Comparison of ENCODE assay signal across 17 cellular contexts in genomic region chr2:67694464-67694863, GRCh38.
DNase-seq lines count a peak whose midpoint lies in the region; ATAC-seq, FAIRE-seq and TF ChIP-seq lines count a peak whose summit lies in the region.
"Had no signal": no experiment of that assay in that cellular context is flagged by ENCODE, and none has a peak within 500 bp of the region (broad histone marks: within the 10 kb centered on the region; RNA-seq: fewer than 3 reads in every experiment).

No MANE protein-coding gene starts in this region.

- H3K4me3 ChIP-seq in A549 (no peak overlapping the region), H7 (ENCODE audit: insufficient read depth, low read depth, low read length) (peak overlapping the region; percentile 0; the same call in 1 of the 2 replicates), H1 (ENCODE audit: extremely low read depth in 1 of 4, insufficient read depth in 2 of 4, low read depth in 3 of 4, low read length in 4 of 4) (no peak overlapping the region), mesendoderm (ENCODE audit: low read length) (no peak overlapping the region)
- H3K4me3 ChIP-seq: dorsolateral prefrontal cortex, hepatocyte, right atrium auricular region had no signal

- H4K20me1 ChIP-seq in H1 (replicated peaks in 1 of 2; ENCODE audit: control insufficient read depth in 1 of 2, insufficient read depth in 2 of 2, low read length in 2 of 2): no peaks in the 10 kb centered on the region

- H2BK20ac ChIP-seq in H1 (ENCODE audit: low read length): 0 out of 2 replicates have a peak overlapping the region, but pooled peaks have one; percentile 56

- POLR2A ChIA-PET in A549 (lab: Yijun Ruan, JAX) (no interaction called here), H1 (lab: Charles Lee; ENCODE audit: partially characterized antibody) (interaction anchor here (0.7 kb wide), 2 partner anchors 255 to 297 kb away, joined by 3 read pairs; partner anchors contain the start of gene ETAA1)

- TF ChIP-seq RAD21 in A549 (conservative IDR thresholded peaks at IDR 0.05 in 1 of 2, IDR thresholded peaks at IDR 0.05 in 1 of 2) (no peak), H1 (IDR thresholded peaks at IDR 0.05 in 1 of 2, conservative IDR thresholded peaks at IDR 0.05 in 1 of 2; ENCODE audit: low read depth in 2 of 2, low read length in 2 of 2) (no peak)

- H3K4me1 ChIP-seq in A549: no peaks in the 10 kb centered on the region
- H3K4me1 ChIP-seq in H1 (replicated peaks in 1 of 4; ENCODE audit: control insufficient read depth in 3 of 4, insufficient read depth in 4 of 4, low read length in 3 of 4): peaks cover 0 to 8% (median 5%) of the 10 kb centered on the region in 4 experiments; a peak in 6 of 7 replicates
- H3K4me1 ChIP-seq in mesendoderm (ENCODE audit: control insufficient read depth, low read depth, low read length): no peaks in the 10 kb centered on the region
- H3K4me1 ChIP-seq: right atrium auricular region had no signal

- TF ChIP-seq POLR2A in A549 (IDR thresholded peaks at IDR 0.05; ENCODE audit: low read length) (no peak), H1 (IDR thresholded peaks at IDR 0.05; ENCODE audit: control extremely low read depth in 1 of 2, low read depth in 2 of 2, low read length in 2 of 2) (no peak)

- CTCF ChIA-PET in A549 (lab: Yijun Ruan, JAX): no interaction called here
- CTCF ChIA-PET in H1 (lab: Charles Lee; ENCODE audit: partially characterized antibody): interaction anchor here (0.5 to 1.6 kb wide), 2 partner anchors 13 to 39 kb away, joined by 3 to 4 read pairs; no protein-coding TSS in a partner anchor

- H4K8ac ChIP-seq in H1 (ENCODE audit: extremely low read depth, insufficient read depth, low read length): peak overlapping the region; percentile 35; the same call in 1 of the 2 replicates
- no peak overlapping the region for H4K8ac ChIP-seq in mesendoderm (ENCODE audit: low read depth, low read length)

- H3K27me3 ChIP-seq in H7 (ENCODE audit: control insufficient read depth, insufficient read depth, low read length) (no peaks in the 10 kb centered on the region), H1 (replicated peaks in 1 of 4; ENCODE audit: control insufficient read depth in 3 of 4, extremely low read depth in 1 of 4, insufficient read depth in 3 of 4, low read length in 3 of 4) (peaks cover 0 to 4% (median 0%) of the 10 kb centered on the region in 4 experiments; a peak in 1 of 7 replicates), mesendoderm (ENCODE audit: insufficient read depth, low read length, poor library complexity) (no peaks in the 10 kb centered on the region)
- H3K27me3 ChIP-seq: hepatocyte, right atrium auricular region had no signal

- no peaks in the 10 kb centered on the region for H3K23me2 ChIP-seq in H1 (ENCODE audit: low read depth, low read length)

- H2AK5ac ChIP-seq in H1 (ENCODE audit: low read depth, low read length) (no peak overlapping the region), mesendoderm (ENCODE audit: low read length) (no peak overlapping the region)

- H2BK15ac ChIP-seq in H1 (ENCODE audit: low read length) (no peak overlapping the region), mesendoderm (replicated peaks; ENCODE audit: low read depth) (no peak overlapping the region)

- ATAC-seq in A549 (peak in 1 of 2 experiments; percentile 40; a peak in 3 of 6 replicates), HG02870 (IDR thresholded peaks at IDR 0.05; ENCODE audit: unreplicated experiment) (no peak)
- ATAC-seq: activated CD4-positive, CD25-positive, alpha-beta regulatory T cell treated with anti-CD3 and anti-CD28 coated beads, Interleukin-2, amount 50 U/mL, for 24 hours; activated naive CD4-positive, alpha-beta T cell treated with anti-CD3 and anti-CD28 coated beads, Interleukin-2, amount 50 U/mL, for 72 hours; naive thymus-derived CD4-positive, alpha-beta T cell; T-helper 17 cell had no signal

- H2BK12ac ChIP-seq in H1 (ENCODE audit: low read depth, low read length): no peak overlapping the region

- H3K18ac ChIP-seq in H1 (ENCODE audit: extremely low read depth, low read length) (no peak overlapping the region), mesendoderm (ENCODE audit: low read length) (no peak overlapping the region)

- H3K14ac ChIP-seq in H1 (ENCODE audit: insufficient read length): no peak overlapping the region

- FAIRE-seq in A549 (lab: Jason Lieb, UNC) (no peak), H1 (lab: Jason Lieb, UNC) (no peak)

- TF ChIP-seq CTCF in A549 (IDR thresholded peaks at IDR 0.05) (no peak), H1 (IDR thresholded peaks at IDR 0.05; ENCODE audit: control extremely low read depth in 1 of 3, insufficient read depth in 1 of 3, low read depth in 1 of 3, low read length in 3 of 3) (no peak)

- H2AFZ ChIP-seq in H1 (ENCODE audit: low read length): peak overlapping the region; percentile 96
- H2AFZ ChIP-seq: hepatocyte had no signal

- DNase-seq in A549 (ENCODE audit: low read depth in 1 of 2, low spot score in 1 of 2) (no peak), H7 (no peak), H1 (ENCODE audit: low read depth in 1 of 2, low spot score in 2 of 2) (peak in 1 of 2 experiments; percentile 50), mesendoderm (peak; percentile 26), NCI-H1694 treated with DMSO at 0.1 percent for 48 hours (lab: John Stamatoyannopoulos, UW) (no peak), SW 1271 (lab: John Stamatoyannopoulos, UW) (no peak)
- DNase-seq in NK-92 treated with Interleukin-12 subunit alpha and Interleukin-12 subunit beta, amount 100 ng/mL, for 24 hours (lab: John Stamatoyannopoulos, UW): no peak
- DNase-seq: COR-L47; naive thymus-derived CD4-positive, alpha-beta T cell; NCI-H446; T-helper 17 cell had no signal

- H3K9me3 ChIP-seq in A549 (no peaks in the 10 kb centered on the region), H1 (ENCODE audit: insufficient read depth in 2 of 2, low read depth in 1 of 2, low read length in 1 of 2) (no peaks in the 10 kb centered on the region)
- H3K9me3 ChIP-seq: right atrium auricular region had no signal

- no peak overlapping the region for H2BK5ac ChIP-seq in H1 (ENCODE audit: low read depth, low read length)
- H2BK5ac ChIP-seq in mesendoderm (ENCODE audit: low read length): no peak overlapping the region

- H3K36me3 ChIP-seq in H7 (replicated peaks; ENCODE audit: control insufficient read depth, insufficient read depth, low read length) (no peaks in the 10 kb centered on the region), H1 (ENCODE audit: control insufficient read depth in 2 of 4, insufficient read depth in 4 of 4, low read length in 3 of 4) (no peaks in the 10 kb centered on the region), mesendoderm (ENCODE audit: control insufficient read depth, insufficient read depth, low read length) (no peaks in the 10 kb centered on the region)
- H3K36me3 ChIP-seq: right atrium auricular region had no signal

- H3K4ac ChIP-seq in H1 (replicated peaks; ENCODE audit: insufficient read length, low read depth, low read length) (no peak overlapping the region), mesendoderm (ENCODE audit: low read depth, low read length) (no peak overlapping the region)

- no peaks in the 10 kb centered on the region for H3K79me1 ChIP-seq in H1 (ENCODE audit: low read depth, low read length)
- no peaks in the 10 kb centered on the region for H3K79me1 ChIP-seq in mesendoderm (ENCODE audit: low read length)

- WGBS in A549 (ENCODE audit: missing lambda C conversion rate): 10% methylated on average over 10 of the region's 10 CpGs
- 28% methylated on average over 6 of the region's 10 CpGs; no CpG with 5 or more reads in 1 of the 2 experiments for WGBS in H1 (ENCODE audit: extremely low coverage in 1 of 2, insufficient coverage in 1 of 2, insufficient read length in 1 of 2, insufficient replicate concordance in 2 of 2, low coverage in 1 of 2, low lambda C conversion rate in 2 of 2, missing lambda C conversion rate in 1 of 2), 2 experiments
- no CpG with 5 or more reads among the region's 10 CpGs for WGBS in mesendoderm (ENCODE audit: extremely low coverage, insufficient coverage, low lambda C conversion rate)

- no peak overlapping the region for H4K5ac ChIP-seq in H1 (ENCODE audit: insufficient read length, low read depth, low read length)
- H4K5ac ChIP-seq in mesendoderm (ENCODE audit: low read length): no peak overlapping the region

- H3K4me2 ChIP-seq in A549 (peak overlapping the region; percentile 19; the same call in 1 of the 3 replicates), H1 (ENCODE audit: insufficient read depth in 1 of 2, low read depth in 2 of 2, low read length in 2 of 2) (peak overlapping the region; percentile 49 to 53; a peak in 3 of 4 replicates), mesendoderm (ENCODE audit: low read length) (no peak overlapping the region)
- H3K4me2 ChIP-seq: hepatocyte had no signal

- no peak overlapping the region for H4K91ac ChIP-seq in H1 (replicated peaks; ENCODE audit: insufficient read length, low read length)

- H3K9ac ChIP-seq in H1 (replicated peaks in 1 of 4; ENCODE audit: extremely low read depth in 1 of 4, low read depth in 3 of 4, low read length in 3 of 4) (no peak overlapping the region), mesendoderm (ENCODE audit: low read length) (no peak overlapping the region)

- TF ChIP-seq EP300 in A549 (IDR thresholded peaks at IDR 0.05): no peak
- TF ChIP-seq EP300 in H1 (IDR thresholded peaks at IDR 0.05; ENCODE audit: borderline replicate concordance in 1 of 2, low read depth in 2 of 2, low read length in 2 of 2): no peak

- no peaks in the 10 kb centered on the region for H3K79me2 ChIP-seq in H1 (ENCODE audit: control insufficient read depth in 1 of 2, insufficient read depth in 2 of 2, low read length in 2 of 2)
- H3K79me2 ChIP-seq in mesendoderm (ENCODE audit: control insufficient read depth, insufficient read depth, low read length): no peaks in the 10 kb centered on the region
- H3K79me2 ChIP-seq: hepatocyte had no signal

- H3K56ac ChIP-seq in H1 (replicated peaks; ENCODE audit: insufficient read length, low read depth, low read length) (no peak overlapping the region), mesendoderm (ENCODE audit: low read length) (no peak overlapping the region)

- H3K27ac ChIP-seq in A549 (no peak overlapping the region), H1 (ENCODE audit: low read depth, low read length) (no peak overlapping the region), mesendoderm (ENCODE audit: low read depth, low read length) (no peak overlapping the region)
- H3K27ac ChIP-seq: dorsolateral prefrontal cortex, hepatocyte, right atrium auricular region had no signal

- H2BK120ac ChIP-seq in H1 (replicated peaks; ENCODE audit: low read depth, low read length) (no peak overlapping the region), mesendoderm (ENCODE audit: low read depth, low read length) (no peak overlapping the region)

- H3K23ac ChIP-seq in H1 (ENCODE audit: insufficient read length): no peak overlapping the region
- no peak overlapping the region for H3K23ac ChIP-seq in mesendoderm (ENCODE audit: low read length)

TF ChIP-seq in A549, 52 proteins besides CTCF, POLR2A, EP300 and RAD21 (continues in another document):
- TF ChIP-seq SMC3 (IDR thresholded peaks at IDR 0.05) (no peak), EHMT2 (IDR thresholded peaks at IDR 0.05; ENCODE audit: low read depth) (no peak), NPAS2 (CRISPR knock-in tag; IDR thresholded peaks at IDR 0.05; ENCODE audit: borderline replicate concordance) (no peak)

TF ChIP-seq in H1, 55 proteins besides CTCF, POLR2A, EP300 and RAD21:
- peak; percentile 12; the same call in 1 of the 2 replicates for TF ChIP-seq MAFK (IDR thresholded peaks at IDR 0.05; ENCODE audit: low read depth, low read length)
- no peak for TF ChIP-seq SRF (IDR thresholded peaks at IDR 0.05; ENCODE audit: low read depth, low read length)
- no peak for TF ChIP-seq RFX5 (IDR thresholded peaks at IDR 0.05; ENCODE audit: borderline replicate concordance, low read depth, low read length)

Comparison
In these comparisons a context has a peak if more than half of its experiments do, and no peak if none do; other contexts are left out.
1. Of the 18 proteins assayed by ChIP-seq in both H1 and A549: peak only in H1: MAFK; only in A549: none; in both: none; in neither: 17.